2 cellular contexts compared by ENCODE assay signal in the genomic region with DNA sequence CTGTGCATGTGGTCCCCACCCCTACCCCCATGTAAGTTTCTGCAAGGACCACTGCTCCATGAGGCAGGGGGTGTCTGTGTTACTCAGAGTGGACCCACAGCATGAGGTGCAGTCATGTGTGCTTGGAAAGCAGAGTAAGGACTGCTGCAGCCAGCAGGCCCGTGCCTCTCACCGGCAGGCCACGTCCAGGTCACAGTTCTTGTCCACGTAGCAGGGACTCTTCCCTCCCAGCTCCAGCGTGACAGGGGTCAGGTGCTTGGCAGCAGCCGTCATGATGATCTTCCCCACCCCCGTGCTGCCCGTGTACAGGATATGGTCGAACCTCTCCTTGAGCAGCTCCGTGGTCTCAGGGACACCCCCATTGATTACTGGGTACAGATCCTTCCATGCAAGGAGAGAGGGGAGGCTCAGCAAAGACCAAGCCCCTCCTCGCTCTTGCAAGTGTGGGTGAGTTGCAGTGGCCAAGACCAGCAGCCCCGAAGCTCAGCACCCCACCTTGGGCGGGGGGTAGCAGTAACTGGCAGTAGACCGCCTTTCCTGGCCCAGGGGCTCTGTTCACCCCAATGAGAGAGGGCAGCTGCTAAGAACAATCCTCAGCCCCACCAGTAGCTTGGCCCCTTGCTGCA.
TF ChIP-seq lines count a peak whose summit lies in the region.

No MANE protein-coding gene starts in this region.

TF ChIP-seq in IMR-90, 13 proteins besides CTCF, POLR2A, EP300 and RAD21:
- TF ChIP-seq, protein P1, sequence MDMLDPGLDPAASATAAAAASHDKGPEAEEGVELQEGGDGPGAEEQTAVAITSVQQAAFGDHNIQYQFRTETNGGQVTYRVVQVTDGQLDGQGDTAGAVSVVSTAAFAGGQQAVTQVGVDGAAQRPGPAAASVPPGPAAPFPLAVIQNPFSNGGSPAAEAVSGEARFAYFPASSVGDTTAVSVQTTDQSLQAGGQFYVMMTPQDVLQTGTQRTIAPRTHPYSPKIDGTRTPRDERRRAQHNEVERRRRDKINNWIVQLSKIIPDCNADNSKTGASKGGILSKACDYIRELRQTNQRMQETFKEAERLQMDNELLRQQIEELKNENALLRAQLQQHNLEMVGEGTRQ (IDR thresholded peaks at IDR 0.05; ENCODE audit: low read depth, low read length), result no peak
- TF ChIP-seq SMC3 (IDR thresholded peaks at IDR 0.05; ENCODE audit: low read depth, low read length), result no peak
- no peak for TF ChIP-seq CEBPB (IDR thresholded peaks at IDR 0.05; ENCODE audit: low read depth, low read length)
- no peak for TF ChIP-seq MXI1 (IDR thresholded peaks at IDR 0.05; ENCODE audit: borderline replicate concordance, low read depth, low read length)
- no peak for TF ChIP-seq MAFK (IDR thresholded peaks at IDR 0.05; ENCODE audit: low read depth, low read length)
- no peak for TF ChIP-seq BHLHE40 (IDR thresholded peaks at IDR 0.05; ENCODE audit: low read depth, low read length)
- no peak for TF ChIP-seq NFE2L2 (IDR thresholded peaks at IDR 0.05; ENCODE audit: low read depth, low read length)
- no peak for TF ChIP-seq CHD1 (IDR thresholded peaks at IDR 0.05; ENCODE audit: low read depth, low read length)
- TF ChIP-seq MAZ (IDR thresholded peaks at IDR 0.05; ENCODE audit: borderline replicate concordance, low read depth, low read length), result no peak
- TF ChIP-seq FOS (IDR thresholded peaks at IDR 0.05; ENCODE audit: low read depth, low read length), result no peak
- no peak for TF ChIP-seq ELK1 (IDR thresholded peaks at IDR 0.05; ENCODE audit: borderline replicate concordance, low read depth, low read length)
- no peak for TF ChIP-seq RCOR1 (IDR thresholded peaks at IDR 0.05; ENCODE audit: insufficient replicate concordance, low read length)
- no peak for TF ChIP-seq RFX5 (IDR thresholded peaks at IDR 0.05; ENCODE audit: low read depth, low read length)

TF ChIP-seq in HepG2, 621 proteins besides CTCF, POLR2A, EP300 and RAD21:
- TF ChIP-seq ATF7-NPFF (CRISPR knock-in tag; IDR thresholded peaks at IDR 0.05; ENCODE audit: low read depth), result no peak
- TF ChIP-seq, protein P2, sequence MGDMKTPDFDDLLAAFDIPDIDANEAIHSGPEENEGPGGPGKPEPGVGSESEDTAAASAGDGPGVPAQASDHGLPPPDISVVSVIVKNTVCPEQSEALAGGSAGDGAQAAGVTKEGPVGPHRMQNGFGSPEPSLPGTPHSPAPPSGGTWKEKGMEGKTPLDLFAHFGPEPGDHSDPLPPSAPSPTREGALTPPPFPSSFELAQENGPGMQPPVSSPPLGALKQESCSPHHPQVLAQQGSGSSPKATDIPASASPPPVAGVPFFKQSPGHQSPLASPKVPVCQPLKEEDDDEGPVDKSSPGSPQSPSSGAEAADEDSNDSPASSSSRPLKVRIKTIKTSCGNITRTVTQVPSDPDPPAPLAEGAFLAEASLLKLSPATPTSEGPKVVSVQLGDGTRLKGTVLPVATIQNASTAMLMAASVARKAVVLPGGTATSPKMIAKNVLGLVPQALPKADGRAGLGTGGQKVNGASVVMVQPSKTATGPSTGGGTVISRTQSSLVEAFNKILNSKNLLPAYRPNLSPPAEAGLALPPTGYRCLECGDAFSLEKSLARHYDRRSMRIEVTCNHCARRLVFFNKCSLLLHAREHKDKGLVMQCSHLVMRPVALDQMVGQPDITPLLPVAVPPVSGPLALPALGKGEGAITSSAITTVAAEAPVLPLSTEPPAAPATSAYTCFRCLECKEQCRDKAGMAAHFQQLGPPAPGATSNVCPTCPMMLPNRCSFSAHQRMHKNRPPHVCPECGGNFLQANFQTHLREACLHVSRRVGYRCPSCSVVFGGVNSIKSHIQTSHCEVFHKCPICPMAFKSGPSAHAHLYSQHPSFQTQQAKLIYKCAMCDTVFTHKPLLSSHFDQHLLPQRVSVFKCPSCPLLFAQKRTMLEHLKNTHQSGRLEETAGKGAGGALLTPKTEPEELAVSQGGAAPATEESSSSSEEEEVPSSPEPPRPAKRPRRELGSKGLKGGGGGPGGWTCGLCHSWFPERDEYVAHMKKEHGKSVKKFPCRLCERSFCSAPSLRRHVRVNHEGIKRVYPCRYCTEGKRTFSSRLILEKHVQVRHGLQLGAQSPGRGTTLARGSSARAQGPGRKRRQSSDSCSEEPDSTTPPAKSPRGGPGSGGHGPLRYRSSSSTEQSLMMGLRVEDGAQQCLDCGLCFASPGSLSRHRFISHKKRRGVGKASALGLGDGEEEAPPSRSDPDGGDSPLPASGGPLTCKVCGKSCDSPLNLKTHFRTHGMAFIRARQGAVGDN (CRISPR knock-in tag; IDR thresholded peaks at IDR 0.05), result 0 out of 2 replicates have a peak, but pooled peaks have one; percentile 9
- TF ChIP-seq ZKSCAN8 (CRISPR knock-in tag; IDR thresholded peaks at IDR 0.05; ENCODE audit: borderline replicate concordance), result no peak
